16 cellular contexts compared by ENCODE assay signal in the genomic region with DNA sequence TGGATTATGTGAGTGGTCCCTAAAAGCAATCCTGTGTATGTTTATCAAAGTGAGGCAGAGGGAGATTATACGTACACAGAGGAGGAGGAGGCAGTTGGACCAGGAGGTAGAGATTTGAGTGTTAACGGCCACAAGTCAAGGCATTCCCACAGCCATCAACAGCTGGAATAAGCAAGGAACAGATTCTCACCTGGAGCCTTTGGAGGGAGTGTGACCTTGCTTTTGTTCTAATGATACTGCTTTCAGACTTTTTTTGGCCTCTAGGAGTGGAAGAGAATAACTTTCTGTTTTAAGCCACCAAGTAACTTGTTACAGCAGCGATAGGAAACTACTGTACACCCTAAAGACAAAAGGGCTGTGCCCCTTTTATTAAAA. TPM values are rescaled to one million over a fixed set of nuclear protein-coding genes. Genes with fewer than 3 reads are reported as not detected.
A peak's percentile ranks its signal among the peaks of the same experiment; 100 is the strongest.
DNase-seq lines count a peak whose midpoint lies in the region; ATAC-seq and TF ChIP-seq lines count a peak whose summit lies in the region.
"Had no signal": no experiment of that assay in that cellular context is flagged by ENCODE, and none has a peak within 500 bp of the region (broad histone marks: within the 10 kb centered on the region; RNA-seq: fewer than 3 reads in every experiment).

No MANE protein-coding gene starts in this region.

- intact Hi-C loops in Caco-2 (cut with micrococcal nuclease; ENCODE audit: unreplicated experiment): no loop called here

- H3K36me3 ChIP-seq in Caco-2 (ENCODE audit: control insufficient read depth, insufficient read depth, low read length) (peaks cover 2% of the 10 kb centered on the region; the same call in 1 of the 2 replicates), endocrine pancreas (ENCODE audit: control insufficient read depth, insufficient read depth, low read length) (no peaks in the 10 kb centered on the region)

- BruUV-seq in Caco-2 (replicated peaks; lab: Mats Ljungman, UMichigan): no TSS peak

- H3K27ac Mint-ChIP-seq in Caco-2 (ENCODE audit: unreplicated experiment) (peak overlapping the region; percentile 23), nephron progenitor cell (peak overlapping the region; percentile 98)
- H3K27ac Mint-ChIP-seq: activated CD4-positive, alpha-beta T cell treated with anti-CD3 and anti-CD28 coated beads, Interleukin-2, amount 10 ng/mL, durations not matched to agents 7 days and 5 days had no signal

- H3K27me3 Mint-ChIP-seq in Caco-2 (ENCODE audit: insufficient read depth, unreplicated experiment) (no peaks in the 10 kb centered on the region), nephron progenitor cell (ENCODE audit: low read depth, poor library complexity) (no peaks in the 10 kb centered on the region)
- H3K27me3 Mint-ChIP-seq: activated CD4-positive, alpha-beta T cell treated with anti-CD3 and anti-CD28 coated beads, Interleukin-2, amount 10 ng/mL, durations not matched to agents 7 days and 5 days had no signal

- POLR2A ChIA-PET in Caco-2 (lab: Charles Lee): no interaction called here

- DNase-seq in Caco-2 (no peak), NCI-H69 (lab: John Stamatoyannopoulos, UW) (peak; percentile 39), nephron progenitor cell (no peak), islet precursor cell (no peak), caudate nucleus (lab: John Stamatoyannopoulos, UW) (no peak), SKM-1 treated with dmso at 0.1 percent for 144 hours (lab: John Stamatoyannopoulos, UW; ENCODE audit: unreplicated experiment) (no peak)
- DNase-seq: activated CD4-positive, alpha-beta T cell treated with anti-CD3 and anti-CD28 coated beads, Interleukin-2, amount 10 ng/mL, durations not matched to agents 7 days and 5 days; activated effector memory CD4-positive, alpha-beta T cell treated with anti-CD3 and anti-CD28 coated beads, Interleukin-2, amount 50 U/mL, for 16 hours; cortex of kidney; NCI-H1092 treated with DMSO at 0.1 percent for 48 hours; NCI-H748 treated with DMSO at 0.1 percent for 48 hours; stimulated activated CD4-positive, alpha-beta T cell treated with anti-CD3 and anti-CD28 coated beads, Interleukin-4, amount 100 ng/mL, for 1 hour; stimulated activated naive CD4-positive, alpha-beta T cell treated with Interleukin-2 at 50 U/mL for 16 hours had no signal

- H3K27ac ChIP-seq in caudate nucleus (ENCODE audit: low read depth, low read length): no peak overlapping the region

- H3K9me3 Mint-ChIP-seq in Caco-2 (ENCODE audit: unreplicated experiment): peaks cover 10% of the 10 kb centered on the region
- peaks cover 34% of the 10 kb centered on the region for H3K9me3 Mint-ChIP-seq in nephron progenitor cell

- no peaks in the 10 kb centered on the region for H3K27me3 ChIP-seq in Caco-2 (replicated peaks; ENCODE audit: control insufficient read depth, insufficient read depth, low read length)
- H3K27me3 ChIP-seq in endocrine pancreas (ENCODE audit: control insufficient read depth, insufficient read depth, low read length): no peaks in the 10 kb centered on the region

- ATAC-seq in HG03135 (IDR thresholded peaks at IDR 0.05; ENCODE audit: unreplicated experiment): no peak
- ATAC-seq: SK-N-SH treated with all-trans-retinoic acid at 6 μM for 48 hours had no signal

- H3K4me1 ChIP-seq in Caco-2: peaks cover 4% of the 10 kb centered on the region; the same call in 1 of the 2 replicates
- H3K4me1 ChIP-seq in endocrine pancreas (ENCODE audit: control insufficient read depth, insufficient read depth, low read length): peaks cover 4% of the 10 kb centered on the region

- no peaks in the 10 kb centered on the region for H3K9me3 ChIP-seq in Caco-2
- peaks cover 1% of the 10 kb centered on the region for H3K9me3 ChIP-seq in endocrine pancreas (ENCODE audit: control insufficient read depth, low read length)

- no peak overlapping the region for H3K4me3 ChIP-seq in Caco-2 (ENCODE audit: low read depth, low read length)
- peak overlapping the region; percentile 59 for H3K4me3 ChIP-seq in endocrine pancreas (ENCODE audit: control insufficient read depth, insufficient read depth, low read length)

- no peak overlapping the region for H3K9ac ChIP-seq in endocrine pancreas (ENCODE audit: control insufficient read depth, insufficient read depth, low read length)

- CTCF ChIA-PET in Caco-2 (lab: Charles Lee): no interaction called here

- peaks cover 11% of the 10 kb centered on the region for H3K36me3 Mint-ChIP-seq in Caco-2 (ENCODE audit: insufficient read depth, unreplicated experiment)
- peaks cover 46% of the 10 kb centered on the region for H3K36me3 Mint-ChIP-seq in nephron progenitor cell (ENCODE audit: low read depth)

- H3K4me3 Mint-ChIP-seq in Caco-2 (ENCODE audit: unreplicated experiment) (no peak overlapping the region), nephron progenitor cell (peak overlapping the region; percentile 47)
- H3K4me3 Mint-ChIP-seq: activated CD4-positive, alpha-beta T cell treated with anti-CD3 and anti-CD28 coated beads, Interleukin-2, amount 10 ng/mL, durations not matched to agents 7 days and 5 days had no signal

- TF ChIP-seq CTCF in Caco-2 (IDR thresholded peaks at IDR 0.05; ENCODE audit: insufficient read depth in 1 of 2, low read depth in 1 of 2, low read length in 1 of 2, severe bottlenecking in 1 of 2, unreplicated experiment in 1 of 2) (no peak), nephron progenitor cell (IDR thresholded peaks at IDR 0.05) (no peak)

- H3K4me1 Mint-ChIP-seq in Caco-2 (ENCODE audit: low read depth, unreplicated experiment): peaks cover 18% of the 10 kb centered on the region
- peaks cover 26% of the 10 kb centered on the region for H3K4me1 Mint-ChIP-seq in nephron progenitor cell

RNA-seq across cellular contexts. Expression of a gene that starts 18.1 kb away (rescaled TPM):
- total RNA-seq in Caco-2 (2022): 52.2 and 55.8 TPM in 2 replicates
